19 cellular contexts compared by ENCODE assay signal in genomic region chr14:64115401-64115800, GRCh38.
DNase-seq lines count a peak whose midpoint lies in the region; ATAC-seq, FAIRE-seq and TF ChIP-seq lines count a peak whose summit lies in the region.
"Had no signal": no experiment of that assay in that cellular context is flagged by ENCODE, and none has a peak within 500 bp of the region (broad histone marks: within the 10 kb centered on the region; RNA-seq: fewer than 3 reads in every experiment).

No MANE protein-coding gene starts in this region.

- TF ChIP-seq POLR2A in heart left ventricle (IDR thresholded peaks at IDR 0.05) (no peak), GM12892 (IDR thresholded peaks at IDR 0.05; ENCODE audit: low read depth, low read length) (no peak)

- peaks cover 17% of the 10 kb centered on the region for H3K4me1 Mint-ChIP-seq in WTC11
- H3K4me1 Mint-ChIP-seq in nephron progenitor cell: no peaks in the 10 kb centered on the region

- 76 to 93% (median 85%) methylated on average over 6 of the region's 6 CpGs for WGBS in heart left ventricle, 4 donors

- H3K4me3 ChIP-seq in right atrium auricular region (no peak overlapping the region), heart left ventricle (no peak overlapping the region), tibial artery (no peak overlapping the region)
- H3K4me3 ChIP-seq: A549; BLaER1 treated with 17β-estradiol and CSF1 and Interleukin-3, amounts not matched to agents 10 nM and 100 nM; Peyer's patch had no signal

- no peak for ATAC-seq in heart left ventricle
- no peak for ATAC-seq in WTC11
- ATAC-seq: A549 had no signal

- H3K27me3 ChIP-seq in right atrium auricular region: no peaks in the 10 kb centered on the region
- H3K27me3 ChIP-seq in heart left ventricle: no peaks in the 10 kb centered on the region
- no peaks in the 10 kb centered on the region for H3K27me3 ChIP-seq in tibial artery
- H3K27me3 ChIP-seq: BLaER1 treated with 17β-estradiol and CSF1 and Interleukin-3, amounts not matched to agents 10 nM and 100 nM; Peyer's patch had no signal

- intact Hi-C loops in heart left ventricle (cut with DNase I) (no loop called here), tibial artery (cut with DNase I; ENCODE audit: low total_unique reads) (no loop called here)

- H3K9me3 Mint-ChIP-seq in WTC11 (no peaks in the 10 kb centered on the region), nephron progenitor cell (no peaks in the 10 kb centered on the region)

- POLR2A ChIA-PET in WTC11 (lab: Charles Lee): no interaction called here

- no peak overlapping the region for H3K4me3 Mint-ChIP-seq in WTC11
- H3K4me3 Mint-ChIP-seq in nephron progenitor cell: no peak overlapping the region

- CTCF ChIA-PET in WTC11 (lab: Charles Lee): interaction anchor here (2.5 kb wide), 1 partner anchor 55 kb away, joined by 9 read pairs; no protein-coding TSS in a partner anchor

- FAIRE-seq in GM12892 (lab: Jason Lieb, UNC): no peak
- FAIRE-seq: A549, G401.6 had no signal

- no peaks in the 10 kb centered on the region for H3K27me3 Mint-ChIP-seq in WTC11 (ENCODE audit: low read depth)
- peaks cover 3% of the 10 kb centered on the region for H3K27me3 Mint-ChIP-seq in nephron progenitor cell (ENCODE audit: low read depth, poor library complexity)

- DNase-seq in right atrium auricular region (ENCODE audit: low spot score) (no peak), heart left ventricle (no peak), WTC11 (ENCODE audit: low spot score) (no peak), nephron progenitor cell (no peak), tibial artery (no peak), SHP77 (lab: John Stamatoyannopoulos, UW) (no peak), kidney tubule cell (ENCODE audit: low spot score) (no peak), GM12892 (ENCODE audit: insufficient read length) (no peak)
- DNase-seq: DND-41, NCI-H1436 treated with DMSO at 0.1 percent for 48 hours, NCI-H2029 treated with DMSO at 0.1 percent for 48 hours, NCI-H510A, NCI-H774, Peyer's patch, SHP77 treated with DMSO at 0.1 percent for 48 hours had no signal

- H3K4me1 ChIP-seq in right atrium auricular region (peaks cover 0 to 10% of the 10 kb centered on the region in 2 donors), heart left ventricle (peaks cover 0 to 11% (median 4%) of the 10 kb centered on the region in 12 donors), tibial artery (peaks cover 0 to 83% (median 29%) of the 10 kb centered on the region in 4 donors)
- H3K4me1 ChIP-seq: A549 had no signal

- TF ChIP-seq CTCF in right atrium auricular region (IDR thresholded peaks at IDR 0.05) (no peak), heart left ventricle (IDR thresholded peaks at IDR 0.05) (no peak), WTC11 (IDR thresholded peaks at IDR 0.05) (no peak), nephron progenitor cell (IDR thresholded peaks at IDR 0.05) (no peak), tibial artery (IDR thresholded peaks at IDR 0.05) (no peak)

- H3K27ac ChIP-seq in right atrium auricular region: peak overlapping the region; percentile 43 to 67
- H3K27ac ChIP-seq in heart left ventricle: no peak overlapping the region
- peak overlapping the region; percentile 71 to 77 for H3K27ac ChIP-seq in tibial artery
- H3K27ac ChIP-seq: A549; BLaER1 treated with 17β-estradiol and CSF1 and Interleukin-3, amounts not matched to agents 10 nM and 100 nM; HL-60; Peyer's patch had no signal

- H3K36me3 ChIP-seq in right atrium auricular region (no peaks in the 10 kb centered on the region), heart left ventricle (peaks cover 0 to 62% (median 45%) of the 10 kb centered on the region in 9 donors), tibial artery (peaks cover 0 to 36% (median 0%) of the 10 kb centered on the region in 3 donors)

- H3K9me3 ChIP-seq in right atrium auricular region (no peaks in the 10 kb centered on the region), heart left ventricle (no peaks in the 10 kb centered on the region), tibial artery (no peaks in the 10 kb centered on the region)
- H3K9me3 ChIP-seq: A549; BLaER1 treated with 17β-estradiol and CSF1 and Interleukin-3, amounts not matched to agents 10 nM and 100 nM; Peyer's patch had no signal

- H3K36me3 Mint-ChIP-seq in WTC11 (peaks cover 7% of the 10 kb centered on the region), nephron progenitor cell (ENCODE audit: low read depth) (peaks cover 11% of the 10 kb centered on the region)

- 0 out of 2 replicates have a peak overlapping the region, but pooled peaks have one; percentile 77 for H3K27ac Mint-ChIP-seq in WTC11
- peak overlapping the region; percentile 16 for H3K27ac Mint-ChIP-seq in nephron progenitor cell

TF ChIP-seq in WTC11, 78 proteins besides CTCF, POLR2A, EP300 and RAD21:
- TF ChIP-seq ATF1 (CRISPR knock-in tag; IDR thresholded peaks at IDR 0.05): no peak
- TF ChIP-seq JAZF1 (CRISPR knock-in tag; IDR thresholded peaks at IDR 0.05): no peak
- no peak for TF ChIP-seq E2F1 (CRISPR knock-in tag; IDR thresholded peaks at IDR 0.05)
- TF ChIP-seq ZNF416 (CRISPR knock-in tag; IDR thresholded peaks at IDR 0.05): no peak
- TF ChIP-seq CDX4 (CRISPR knock-in tag; IDR thresholded peaks at IDR 0.05; ENCODE audit: borderline replicate concordance): no peak
- no peak for TF ChIP-seq FOXP1 (CRISPR knock-in tag; IDR thresholded peaks at IDR 0.05; ENCODE audit: borderline replicate concordance)
- no peak for TF ChIP-seq ZNF138 (CRISPR knock-in tag; conservative IDR thresholded peaks at IDR 0.05)
- no peak for TF ChIP-seq GRHL2 (CRISPR knock-in tag; IDR thresholded peaks at IDR 0.05; ENCODE audit: insufficient replicate concordance, severe bottlenecking)
- TF ChIP-seq USF2 (CRISPR knock-in tag; IDR thresholded peaks at IDR 0.05): no peak
- no peak for TF ChIP-seq TEAD1 (CRISPR knock-in tag; IDR thresholded peaks at IDR 0.05)
- no peak for TF ChIP-seq NFE2L1 (CRISPR knock-in tag; IDR thresholded peaks at IDR 0.05)

Comparison
In these comparisons a context has a peak if more than half of its experiments do, and no peak if none do; other contexts are left out.
1. H3K27ac ChIP-seq: peak in right atrium auricular region (2 of 2) and tibial artery (2 of 2); none in heart left ventricle (0 of 12).